In genomic region chr12:115227137-115227615, GRCh38 we compare ENCODE assay signal across 13 cellular contexts.
DNase-seq lines count a peak whose midpoint lies in the region; ATAC-seq, FAIRE-seq and TF ChIP-seq lines count a peak whose summit lies in the region.
"Had no signal": no experiment of that assay in that cellular context is flagged by ENCODE, and none has a peak within 500 bp of the region (broad histone marks: within the 10 kb centered on the region; RNA-seq: fewer than 3 reads in every experiment).

No MANE protein-coding gene starts in this region.

- no peaks in the 10 kb centered on the region; the same call in 1 of the 2 replicates for H4K20me1 ChIP-seq in K562 (replicated peaks; ENCODE audit: control insufficient read depth, insufficient read depth, low read length)

- TF ChIP-seq CTCF in K562 (IDR thresholded peaks at IDR 0.05 in 2 of 3, conservative IDR thresholded peaks at IDR 0.05 in 1 of 3; ENCODE audit: insufficient read depth in 2 of 3, low read depth in 1 of 3, low read length in 3 of 3): no peak
- no peak for TF ChIP-seq CTCF in GM10266 (IDR thresholded peaks at IDR 0.05; ENCODE audit: control insufficient read depth, insufficient read depth, low read depth, missing control alignments)
- no peak for TF ChIP-seq CTCF in spleen (IDR thresholded peaks at IDR 0.05 in 8 of 11, conservative IDR thresholded peaks at IDR 0.05 in 3 of 11)

- no peaks in the 10 kb centered on the region for H3K9me1 ChIP-seq in K562 (ENCODE audit: control insufficient read depth, insufficient read depth, low read length)

- intact Hi-C loops in K562 (cut with micrococcal nuclease) (no loop called here), right cardiac atrium (cut with DNase I) (no loop called here), spleen (cut with DNase I; ENCODE audit: low total_unique reads) (no loop called here)

- WGBS in K562 (ENCODE audit: insufficient coverage, low coverage, missing lambda C conversion rate): 0% methylated on average over 4 of the region's 4 CpGs
- WGBS in right cardiac atrium: 66% methylated on average over 4 of the region's 4 CpGs
- WGBS in spleen, 5 donors: 74 to 88% (median 84%) methylated on average over 4 of the region's 4 CpGs

- CTCF ChIA-PET in K562 (lab: Yijun Ruan, JAX; ENCODE audit: low intra/inter-chr PET ratio): no interaction called here

- H3K79me2 ChIP-seq in K562 (ENCODE audit: control insufficient read depth, insufficient read depth, low read length): no peaks in the 10 kb centered on the region

- ATAC-seq in K562 (no peak), right cardiac atrium (peak; percentile 81 to 83), HG02571 (IDR thresholded peaks at IDR 0.05; ENCODE audit: unreplicated experiment) (no peak)
- ATAC-seq: activated CD8-positive, alpha-beta T cell treated with anti-CD3 and anti-CD28 coated beads for 36 hours; upper lobe of right lung had no signal

- no peak overlapping the region for H3K4me2 ChIP-seq in K562 (ENCODE audit: insufficient read depth, low read length)

- H3K27ac ChIP-seq in K562 (ENCODE audit: extremely low read depth, low read depth, low read length) (no peak overlapping the region), right cardiac atrium (ENCODE audit: low read length) (peak overlapping the region; percentile 69), spleen (no peak overlapping the region)
- H3K27ac ChIP-seq: upper lobe of right lung had no signal

- no peak for TF ChIP-seq RAD21 in K562 (CRISPR knock-in tag; conservative IDR thresholded peaks at IDR 0.05 in 1 of 2, IDR thresholded peaks at IDR 0.05 in 1 of 2)

- H3K36me3 ChIP-seq in K562 (ENCODE audit: control insufficient read depth, insufficient read depth, low read length): no peaks in the 10 kb centered on the region
- H3K36me3 ChIP-seq in spleen: no peaks in the 10 kb centered on the region
- H3K36me3 ChIP-seq: upper lobe of right lung had no signal

- BruUV-seq in K562 (replicated peaks; lab: Mats Ljungman, UMichigan): no TSS peak

- H3K4me1 ChIP-seq in K562 (replicated peaks in 1 of 2; ENCODE audit: control insufficient read depth in 2 of 2, insufficient read depth in 2 of 2, low read length in 2 of 2) (no peaks in the 10 kb centered on the region), right cardiac atrium (ENCODE audit: control insufficient read depth, insufficient read depth, low read length) (no peaks in the 10 kb centered on the region), spleen (peaks cover 0 to 5% (median 0%) of the 10 kb centered on the region in 6 donors)
- H3K4me1 ChIP-seq: upper lobe of right lung had no signal

- in situ Hi-C loops in K562 (cut with MboI): no loop called here

- peak; percentile 88 for DNase-seq in A172 (ENCODE audit: low spot score)
- DNase-seq in HS-5 (ENCODE audit: low read depth): peak; percentile 93
- DNase-seq in K562 (ENCODE audit: extremely low read depth in 1 of 4, low spot score in 3 of 4): no peak
- peak; percentile 32 to 71 (median 63) for DNase-seq in right cardiac atrium
- no peak for DNase-seq in GM10266 (ENCODE audit: extremely low spot score)
- no peak for DNase-seq in GF-D8 (lab: John Stamatoyannopoulos, UW)
- no peak for DNase-seq in spleen
- DNase-seq: activated CD8-positive, alpha-beta T cell treated with anti-CD3 and anti-CD28 coated beads for 36 hours; NCI-H187; nephron progenitor cell; upper lobe of right lung had no signal

- POLR2A ChIA-PET in K562 (lab: Yijun Ruan, JAX): no interaction called here

- H3K9me3 ChIP-seq in K562 (replicated peaks; ENCODE audit: control insufficient read depth, insufficient read depth, low read depth, low read length) (no peaks in the 10 kb centered on the region), right cardiac atrium (ENCODE audit: control insufficient read depth, low read length) (no peaks in the 10 kb centered on the region), spleen (no peaks in the 10 kb centered on the region)
- H3K9me3 ChIP-seq: upper lobe of right lung had no signal

- H3K27me3 ChIP-seq in K562 (ENCODE audit: control insufficient read depth in 2 of 2, insufficient read depth in 2 of 2, low read length in 2 of 2): no peaks in the 10 kb centered on the region; a peak in 2 of 5 replicates
- no peaks in the 10 kb centered on the region for H3K27me3 ChIP-seq in right cardiac atrium (ENCODE audit: control insufficient read depth, insufficient read depth)
- peaks cover 0 to 8% (median 0%) of the 10 kb centered on the region in 7 donors for H3K27me3 ChIP-seq in spleen (replicated peaks in 1 of 7)

- TF ChIP-seq EP300 in K562 (IDR thresholded peaks at IDR 0.05; ENCODE audit: low read length): no peak

- H3K9ac ChIP-seq in K562 (ENCODE audit: insufficient read depth in 1 of 2, low read depth in 2 of 2, low read length in 2 of 2): no peak overlapping the region

- H2AFZ ChIP-seq in K562 (ENCODE audit: low read depth, low read length): no peak overlapping the region

- TF ChIP-seq POLR2A in K562 (conservative IDR thresholded peaks at IDR 0.05): no peak
- no peak for TF ChIP-seq POLR2A in spleen (IDR thresholded peaks at IDR 0.05)

- H3K4me3 ChIP-seq in K562: no peak overlapping the region
- H3K4me3 ChIP-seq in right cardiac atrium (ENCODE audit: low read length): no peak overlapping the region
- H3K4me3 ChIP-seq in spleen: no peak overlapping the region
- H3K4me3 ChIP-seq: upper lobe of right lung had no signal

- FAIRE-seq in K562 (lab: Jason Lieb, UNC): no peak
- FAIRE-seq: GM12891 had no signal

TF ChIP-seq in K562, 482 proteins besides CTCF, POLR2A, EP300 and RAD21:
- no peak for TF ChIP-seq JUND (IDR thresholded peaks at IDR 0.05; ENCODE audit: borderline replicate concordance, low read depth, low read length)
- TF ChIP-seq JUND (tag; IDR thresholded peaks at IDR 0.05; ENCODE audit: borderline replicate concordance, low read depth, low read length): 0 out of 3 replicates have a peak, but pooled peaks have one; percentile 13
- no peak for TF ChIP-seq CSDE1 (IDR thresholded peaks at IDR 0.05)
- no peak for TF ChIP-seq CEBPG (CRISPR knock-in tag; IDR thresholded peaks at IDR 0.05)
- TF ChIP-seq CEBPG (tag; conservative IDR thresholded peaks at IDR 0.05 in 1 of 2, IDR thresholded peaks at IDR 0.05 in 1 of 2): peak; percentile 41 to 77
- TF ChIP-seq NR2C2 (CRISPR knock-in tag; IDR thresholded peaks at IDR 0.05): no peak
- peak; percentile 14; the same call in 1 of the 2 replicates for TF ChIP-seq NR2C2 (tag; IDR thresholded peaks at IDR 0.05)
- TF ChIP-seq ATF3 (IDR thresholded peaks at IDR 0.05): peak; percentile 66
- no peak for TF ChIP-seq ATF3 (CRISPR knock-in tag; conservative IDR thresholded peaks at IDR 0.05)

Comparison
In these comparisons a context has a peak if more than half of its experiments do, and no peak if none do; other contexts are left out.
1. DNase-seq: peak in A172 (single experiment), HS-5 (single experiment) and right cardiac atrium (3 of 3); none in K562 (0 of 4), GM10266 (single experiment), GF-D8 (single experiment) and spleen (single experiment).
2. ATAC-seq: peak in right cardiac atrium (2 of 2); none in K562 (single experiment) and HG02571 (single experiment).